In the genomic region with DNA sequence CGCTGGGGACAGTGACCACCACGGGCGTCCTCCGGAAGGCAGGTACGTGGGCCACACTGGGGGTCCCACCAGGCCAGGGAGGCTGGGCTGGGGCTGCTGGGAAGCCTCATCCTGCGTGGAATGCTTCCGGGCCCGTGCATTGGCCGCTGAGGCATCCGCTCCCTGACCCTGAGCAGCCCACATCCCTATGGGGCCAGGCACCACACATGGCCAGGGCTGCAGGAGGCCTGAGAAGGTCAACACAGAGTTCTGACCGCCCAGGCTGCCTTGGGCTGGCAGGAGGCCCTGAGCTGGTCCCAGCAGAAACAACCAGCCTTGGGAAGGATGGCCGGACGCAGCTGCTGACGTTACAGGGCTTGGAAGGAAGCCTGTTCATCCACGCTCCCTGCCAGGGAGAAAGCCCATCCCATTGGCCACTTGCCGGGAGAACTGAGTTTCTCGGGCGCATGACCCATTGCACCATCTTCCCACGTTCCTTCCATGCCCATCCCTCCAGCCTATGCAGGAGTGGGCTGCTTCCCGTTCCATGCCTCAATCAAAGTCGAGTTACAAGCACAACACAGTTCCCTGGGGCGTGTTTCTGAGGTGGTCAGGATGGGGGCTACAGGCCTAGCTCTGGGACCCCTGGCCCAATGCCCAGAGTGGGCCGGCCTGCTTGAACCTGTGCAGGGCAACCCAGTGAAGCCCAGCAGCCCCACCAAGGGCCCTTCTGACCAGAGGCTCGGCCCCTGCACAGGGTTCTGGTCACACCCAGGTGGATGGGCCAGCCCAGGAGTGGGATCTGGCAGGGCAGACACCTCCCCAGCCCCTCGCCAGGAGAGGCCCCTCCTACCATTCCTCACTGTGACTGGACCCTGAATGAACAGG, we compare ENCODE assay signal across 11 cellular contexts. TPM values are rescaled to one million over a fixed set of nuclear protein-coding genes. Genes with fewer than 3 reads are reported as not detected.
A peak's percentile ranks its signal among the peaks of the same experiment; 100 is the strongest.
DNase-seq lines count a peak whose midpoint lies in the region; ATAC-seq and TF ChIP-seq lines count a peak whose summit lies in the region.
"Had no signal": no experiment of that assay in that cellular context is flagged by ENCODE, and none has a peak within 500 bp of the region (broad histone marks: within the 10 kb centered on the region; RNA-seq: fewer than 3 reads in every experiment).

No MANE protein-coding gene starts in this region.

- no peak overlapping the region for H3K4me3 ChIP-seq in astrocyte of the spinal cord (ENCODE audit: low read depth, low read length)
- H3K4me3 ChIP-seq: smooth muscle cell had no signal

- ATAC-seq in left cardiac atrium (peak; percentile 68 to 69), HG03571 (IDR thresholded peaks at IDR 0.05; ENCODE audit: unreplicated experiment) (no peak), HG02610 (IDR thresholded peaks at IDR 0.05; ENCODE audit: unreplicated experiment) (no peak)

- intact Hi-C loops in left cardiac atrium (cut with DNase I) = no loop called here

- DNase-seq in EH (ENCODE audit: low read depth) = peak; percentile 91
- DNase-seq in astrocyte of the spinal cord (ENCODE audit: low read depth, low spot score) = peak; percentile 68
- peak; percentile 93 for DNase-seq in left cardiac atrium
- DNase-seq in renal cortical epithelial cell (ENCODE audit: low read depth) = peak; percentile 7
- DNase-seq in kidney glomerular epithelial cell (lab: John Stamatoyannopoulos, UW) = no peak
- no peak for DNase-seq in UCSD-AML1 (lab: John Stamatoyannopoulos, UW; ENCODE audit: unreplicated experiment)
- DNase-seq: activated CD4-positive, alpha-beta memory T cell treated with anti-CD3 and anti-CD28 coated beads, Interleukin-2, amount 10 ng/mL, durations not matched to agents 7 days and 5 days; DND-41 had no signal

- in situ Hi-C loops in astrocyte of the spinal cord (cut with HindIII; ENCODE audit: low sequenced_read_pairs) = no loop called here

- TF ChIP-seq CTCF in astrocyte of the spinal cord (IDR thresholded peaks at IDR 0.05; ENCODE audit: low read depth, low read length) = no peak

RNA-seq across cellular contexts. Expression of gene TRIM11, which starts 31.7 kb away (rescaled TPM):
- total RNA-seq in left cardiac atrium = 1 to 10 TPM; 9.0 to 9.5 TPM
- total RNA-seq in renal cortical epithelial cell = 16.5 and 22.0 TPM in 2 replicates

RNA-seq across cellular contexts. Expression of gene TRIM17, which starts 41.7 kb away (rescaled TPM):
- under 1 TPM; 0.42 to 0.88 TPM for total RNA-seq in left cardiac atrium
- total RNA-seq in renal cortical epithelial cell = 0.69 and 1.5 TPM in 2 replicates

Comparison
In these comparisons a context has a peak if more than half of its experiments do, and no peak if none do; other contexts are left out.
1. DNase-seq: peak in EH (single experiment), astrocyte of the spinal cord (single experiment), left cardiac atrium (single experiment) and renal cortical epithelial cell (single experiment); none in kidney glomerular epithelial cell (single experiment) and UCSD-AML1 (single experiment).
2. ATAC-seq: peak in left cardiac atrium (2 of 2); none in HG03571 (single experiment) and HG02610 (single experiment).